13 cellular contexts compared by ENCODE assay signal in the genomic region with DNA sequence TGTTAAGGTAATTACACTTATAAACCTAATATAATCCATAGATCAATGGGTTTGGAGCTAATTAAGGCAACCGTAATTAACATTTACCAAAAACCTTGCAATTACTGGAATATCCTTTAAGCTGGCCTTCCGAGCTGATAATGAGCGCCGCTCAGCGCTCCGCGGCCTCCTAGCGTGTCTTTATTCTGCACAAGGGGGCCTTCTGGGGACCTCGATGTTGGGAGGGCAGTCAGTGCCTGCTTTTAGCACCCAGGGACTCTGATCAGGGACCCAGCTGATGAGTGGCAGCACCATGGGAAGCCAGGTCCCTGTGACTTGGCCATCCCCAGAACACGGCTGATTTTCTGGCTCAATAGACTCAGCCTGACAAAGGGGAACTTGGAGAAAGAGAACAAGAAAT.
DNase-seq lines count a peak whose midpoint lies in the region; ATAC-seq and TF ChIP-seq lines count a peak whose summit lies in the region.
"Had no signal": no experiment of that assay in that cellular context is flagged by ENCODE, and none has a peak within 500 bp of the region (broad histone marks: within the 10 kb centered on the region; RNA-seq: fewer than 3 reads in every experiment).

No MANE protein-coding gene starts in this region.

- no peak overlapping the region for H2BK12ac ChIP-seq in neuronal stem cell (ENCODE audit: low read length)

- H2AFZ ChIP-seq in OCI-LY3 (ENCODE audit: low read depth, low read length) (no peak overlapping the region), neuronal stem cell (ENCODE audit: low read length) (peak overlapping the region; percentile 29)
- H2AFZ ChIP-seq: GM23248 had no signal

- intact Hi-C loops in Right ventricle myocardium inferior (cut with DNase I) (no loop called here), heart left ventricle (cut with DNase I) (no loop called here)

- DNase-seq in Right ventricle myocardium inferior (ENCODE audit: missing footprints) = peak; percentile 22
- no peak for DNase-seq in heart left ventricle
- DNase-seq in neuronal stem cell (ENCODE audit: low spot score) = no peak
- DNase-seq in NCI-H2029 treated with DMSO at 0.1 percent for 48 hours (lab: John Stamatoyannopoulos, UW) = no peak
- no peak for DNase-seq in NCI-H1417 treated with DMSO at 0.1 percent for 48 hours (lab: John Stamatoyannopoulos, UW)
- DNase-seq: ACHN; Caco-2; CD4-positive, alpha-beta T cell; GM23248 had no signal

- H3K14ac ChIP-seq in neuronal stem cell (ENCODE audit: low read length) = no peak overlapping the region

- H3K9me3 ChIP-seq in heart left ventricle (no peaks in the 10 kb centered on the region), OCI-LY3 (ENCODE audit: insufficient read depth, low read length) (no peaks in the 10 kb centered on the region), neuronal stem cell (replicated peaks in 1 of 2; ENCODE audit: control insufficient read depth in 2 of 2, insufficient read depth in 1 of 2, low read depth in 1 of 2, low read length in 2 of 2) (no peaks in the 10 kb centered on the region)
- H3K9me3 ChIP-seq: Caco-2, HAP-1 had no signal

- no peak overlapping the region for H2BK15ac ChIP-seq in neuronal stem cell (ENCODE audit: low read length)

- H3K18ac ChIP-seq in neuronal stem cell (ENCODE audit: low read length) = no peak overlapping the region

- 90 to 95% (median 91%) methylated on average over 10 of the region's 10 CpGs for WGBS in heart left ventricle, 4 donors
- no CpG with 5 or more reads among the region's 10 CpGs for WGBS in neuronal stem cell (ENCODE audit: extremely low coverage in 2 of 2, insufficient read length in 2 of 2, insufficient replicate concordance in 1 of 2), 2 donors

- H2BK120ac ChIP-seq in neuronal stem cell (ENCODE audit: low read depth, low read length) = no peak overlapping the region

- no peak overlapping the region for H4K91ac ChIP-seq in neuronal stem cell (ENCODE audit: low read depth, low read length, poor library complexity)

- no peaks in the 10 kb centered on the region for H3K79me1 ChIP-seq in neuronal stem cell (ENCODE audit: low read depth, low read length)

- H3K4me1 ChIP-seq in heart left ventricle (peaks cover 0 to 7% (median 2%) of the 10 kb centered on the region in 12 donors), OCI-LY3 (ENCODE audit: low read length) (peaks cover 35% of the 10 kb centered on the region), neuronal stem cell (ENCODE audit: control insufficient read depth in 2 of 2, insufficient read depth in 1 of 2, low read depth in 1 of 2, low read length in 2 of 2) (peaks cover 4 to 17% of the 10 kb centered on the region in 2 donors)
- H3K4me1 ChIP-seq: HAP-1 had no signal

- H3K27me3 ChIP-seq in heart left ventricle = no peaks in the 10 kb centered on the region
- H3K27me3 ChIP-seq in OCI-LY3 (ENCODE audit: low read depth, low read length) = no peaks in the 10 kb centered on the region; the same call in 1 of the 2 replicates
- H3K27me3 ChIP-seq in neuronal stem cell (ENCODE audit: control insufficient read depth in 3 of 3, insufficient read depth in 3 of 3, low read depth in 1 of 3, low read length in 3 of 3) = no peaks in the 10 kb centered on the region

- no peak overlapping the region for H4K8ac ChIP-seq in neuronal stem cell (ENCODE audit: low read depth, low read length)

- H3K4me2 ChIP-seq in OCI-LY3 (ENCODE audit: low read length) (0 out of 2 replicates have a peak overlapping the region, but pooled peaks have one; percentile 11), neuronal stem cell (ENCODE audit: insufficient read depth, low read length, poor library complexity, severe bottlenecking) (no peak overlapping the region)

- no peak for TF ChIP-seq POLR2A in heart left ventricle (IDR thresholded peaks at IDR 0.05)

- H3K79me2 ChIP-seq in OCI-LY3 (ENCODE audit: low read length) = no peaks in the 10 kb centered on the region

- no peak overlapping the region for H3K4ac ChIP-seq in neuronal stem cell (ENCODE audit: low read length)

- no peak overlapping the region for H3K9ac ChIP-seq in OCI-LY3 (ENCODE audit: low read length)
- H3K9ac ChIP-seq in neuronal stem cell (ENCODE audit: low read depth, low read length, poor library complexity) = no peak overlapping the region
- H3K9ac ChIP-seq: GM23248 had no signal

- ATAC-seq in Right ventricle myocardium inferior = no peak
- ATAC-seq in heart left ventricle = no peak
- no peak for ATAC-seq in GM18511 (IDR thresholded peaks at IDR 0.05; ENCODE audit: unreplicated experiment)

- TF ChIP-seq CTCF in heart left ventricle (IDR thresholded peaks at IDR 0.05) (no peak), OCI-LY3 (IDR thresholded peaks at IDR 0.05; ENCODE audit: low read depth, low read length) (no peak)

- H3K27ac ChIP-seq in heart left ventricle (no peak overlapping the region), OCI-LY3 (ENCODE audit: low read length) (no peak overlapping the region), neuronal stem cell (replicated peaks; ENCODE audit: low read length) (peak overlapping the region; percentile 55)
- H3K27ac ChIP-seq: C4-2B, GM23248 had no signal

- H3K36me3 ChIP-seq in heart left ventricle (no peaks in the 10 kb centered on the region), OCI-LY3 (replicated peaks; ENCODE audit: low read depth, low read length) (no peaks in the 10 kb centered on the region), neuronal stem cell (replicated peaks in 1 of 2; ENCODE audit: control insufficient read depth in 2 of 2, insufficient read depth in 2 of 2, low read length in 2 of 2) (no peaks in the 10 kb centered on the region)
- H3K36me3 ChIP-seq: HAP-1 had no signal

- no peaks in the 10 kb centered on the region for H4K20me1 ChIP-seq in OCI-LY3 (ENCODE audit: insufficient read depth, low read length)

- no peak overlapping the region for H3K4me3 ChIP-seq in heart left ventricle
- no peak overlapping the region for H3K4me3 ChIP-seq in OCI-LY3 (ENCODE audit: low read length)
- no peak overlapping the region for H3K4me3 ChIP-seq in neuronal stem cell (ENCODE audit: low read length in 2 of 2)
- H3K4me3 ChIP-seq: GM23248, HAP-1 had no signal

- H2AK5ac ChIP-seq in neuronal stem cell (ENCODE audit: low read depth, low read length) = no peak overlapping the region

- no peak overlapping the region for H2BK5ac ChIP-seq in neuronal stem cell (ENCODE audit: low read length)

- H3K23ac ChIP-seq in neuronal stem cell (ENCODE audit: low read depth, low read length, poor library complexity) = no peak overlapping the region
